17 cellular contexts compared by ENCODE assay signal in the genomic region with DNA sequence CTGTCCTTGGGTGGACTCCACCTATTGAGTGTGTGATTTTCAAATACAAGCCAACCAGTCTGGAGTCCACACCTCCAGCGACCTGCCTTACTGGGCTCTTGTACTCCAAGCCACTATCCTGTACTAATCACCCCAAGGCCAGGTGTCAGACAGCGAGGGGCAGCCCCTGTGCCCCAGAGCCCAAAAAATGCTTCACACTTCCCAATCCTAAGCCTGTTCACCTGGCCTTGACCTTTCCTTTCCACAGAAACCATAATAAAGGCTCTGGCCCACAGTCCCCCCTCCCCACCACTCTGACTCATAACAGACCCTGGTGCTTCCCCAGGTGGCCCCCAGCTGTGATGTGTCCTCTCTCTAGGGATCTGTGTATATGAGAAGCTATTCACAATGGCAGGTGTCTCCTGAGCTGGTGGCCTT. TPM values are rescaled to one million over a fixed set of nuclear protein-coding genes. Genes with fewer than 3 reads are reported as not detected.
DNase-seq lines count a peak whose midpoint lies in the region; ATAC-seq and TF ChIP-seq lines count a peak whose summit lies in the region.
"Had no signal": no experiment of that assay in that cellular context is flagged by ENCODE, and none has a peak within 500 bp of the region (broad histone marks: within the 10 kb centered on the region; RNA-seq: fewer than 3 reads in every experiment).

No MANE protein-coding gene starts in this region.

- H3K4me3 ChIP-seq in GM12865 (ENCODE audit: low read depth, low read length): no peak overlapping the region
- no peak overlapping the region for H3K4me3 ChIP-seq in BE2C (ENCODE audit: low read depth, low read length)
- H3K4me3 ChIP-seq: GM23248 had no signal

- H3K4me1 Mint-ChIP-seq in activated naive CD8-positive, alpha-beta T cell treated with anti-CD3 and anti-CD28 coated beads, Interleukin-2, amount 50 U/mL, for 24 hours: peaks cover 21% of the 10 kb centered on the region
- H3K4me1 Mint-ChIP-seq: endodermal cell had no signal

- no peaks in the 10 kb centered on the region for H3K27me3 ChIP-seq in BE2C

- DNase-seq in GM12865 (ENCODE audit: low read depth) (peak; percentile 88), GM19238 (ENCODE audit: insufficient read length, low spot score) (peak; percentile 66), NCI-H1694 (lab: John Stamatoyannopoulos, UW) (no peak), BE2C (no peak), left cardiac atrium (no peak)
- DNase-seq in activated naive CD8-positive, alpha-beta T cell treated with anti-CD3 and anti-CD28 coated beads, Interleukin-2, amount 50 U/mL, for 24 hours: peak; percentile 48
- DNase-seq: CD4-positive, alpha-beta memory T cell; endodermal cell; GM23248; head of caudate nucleus; NCI-H2029 treated with DMSO at 0.1 percent for 48 hours; stimulated activated CD4-positive, alpha-beta T cell treated with anti-CD3 and anti-CD28 coated beads, Interleukin-4, amount 100 ng/mL, for 24 hours had no signal

- H3K36me3 ChIP-seq in BE2C: no peaks in the 10 kb centered on the region

- H3K36me3 Mint-ChIP-seq in activated naive CD8-positive, alpha-beta T cell treated with anti-CD3 and anti-CD28 coated beads, Interleukin-2, amount 50 U/mL, for 24 hours (ENCODE audit: low read depth): no peaks in the 10 kb centered on the region
- H3K36me3 Mint-ChIP-seq: CD4-positive, alpha-beta memory T cell had no signal

- TF ChIP-seq CTCF in GM12865 (IDR thresholded peaks at IDR 0.05; ENCODE audit: insufficient read depth, low read depth, low read length, missing control alignments) (no peak), BE2C (IDR thresholded peaks at IDR 0.05; ENCODE audit: low read depth, low read length) (no peak)

- no peak overlapping the region for H3K27ac Mint-ChIP-seq in activated naive CD8-positive, alpha-beta T cell treated with anti-CD3 and anti-CD28 coated beads, Interleukin-2, amount 50 U/mL, for 24 hours
- H3K27ac Mint-ChIP-seq: CD4-positive, alpha-beta memory T cell; endodermal cell had no signal

- peaks cover 40% of the 10 kb centered on the region for H3K27me3 Mint-ChIP-seq in activated naive CD8-positive, alpha-beta T cell treated with anti-CD3 and anti-CD28 coated beads, Interleukin-2, amount 50 U/mL, for 24 hours

- H3K4me3 Mint-ChIP-seq in activated naive CD8-positive, alpha-beta T cell treated with anti-CD3 and anti-CD28 coated beads, Interleukin-2, amount 50 U/mL, for 24 hours: no peak overlapping the region
- H3K4me3 Mint-ChIP-seq: CD4-positive, alpha-beta memory T cell; endodermal cell had no signal

- intact Hi-C loops in left cardiac atrium (cut with DNase I): no loop called here

- H3K4me1 ChIP-seq in BE2C: no peaks in the 10 kb centered on the region

- ATAC-seq in HG03095 (IDR thresholded peaks at IDR 0.05; ENCODE audit: unreplicated experiment): peak; percentile 69
- peak; percentile 82 for ATAC-seq in activated naive CD8-positive, alpha-beta T cell treated with anti-CD3 and anti-CD28 coated beads, Interleukin-2, amount 50 U/mL, for 24 hours
- no peak for ATAC-seq in GM18873 (IDR thresholded peaks at IDR 0.05; ENCODE audit: low FRiP score, unreplicated experiment)
- ATAC-seq in left cardiac atrium: no peak

- H3K9me3 Mint-ChIP-seq in activated naive CD8-positive, alpha-beta T cell treated with anti-CD3 and anti-CD28 coated beads, Interleukin-2, amount 50 U/mL, for 24 hours: no peaks in the 10 kb centered on the region
- H3K9me3 Mint-ChIP-seq: CD4-positive, alpha-beta memory T cell had no signal

- no peaks in the 10 kb centered on the region; the same call in none of the 2 replicates for H3K9me3 ChIP-seq in BE2C

RNA-seq across cellular contexts. Expression of gene CD209, which starts 3.9 kb away (rescaled TPM):
- not detected for polyA plus RNA-seq in BE2C (2012; ENCODE audit: insufficient read depth, insufficient read length, low read depth)
- total RNA-seq in left cardiac atrium: 10 to 100 TPM; 18.3 to 39.5 TPM
- total RNA-seq: astrocyte; endodermal cell; GM23248; lung microvascular endothelial cell; T-helper 1 cell treated with Interleukin-12 subunit alpha and Interleukin-12 subunit beta and Interleukin-4 antibody, amounts not matched to agents 30 ng/mL and 1 ng/mL, for 36 hours had no signal
- polyA plus RNA-seq: CD4-positive, alpha-beta memory T cell; GM23248 had no signal

RNA-seq across cellular contexts. Expression of gene CLEC4G, which starts 11.5 kb away (rescaled TPM):
- polyA plus RNA-seq in BE2C (2012; ENCODE audit: insufficient read depth, insufficient read length, low read depth): not detected
- total RNA-seq in left cardiac atrium: 1 to 10 TPM; 2.6 to 7.3 TPM
- total RNA-seq: astrocyte; CD4-positive, alpha-beta memory T cell; endodermal cell; GM23248; lung microvascular endothelial cell; T-helper 1 cell treated with Interleukin-12 subunit alpha and Interleukin-12 subunit beta and Interleukin-4 antibody, amounts not matched to agents 30 ng/mL and 1 ng/mL, for 36 hours had no signal
- polyA plus RNA-seq: CD4-positive, alpha-beta memory T cell; GM23248 had no signal

RNA-seq across cellular contexts. Expression of gene CLEC4M, which starts 19.6 kb away (rescaled TPM):
- polyA plus RNA-seq in BE2C (2012; ENCODE audit: insufficient read depth, insufficient read length, low read depth): not detected
- under 1 TPM in 1 of 2 donors, not detected in 1; 0.29 TPM for total RNA-seq in left cardiac atrium
- total RNA-seq: astrocyte; CD4-positive, alpha-beta memory T cell; endodermal cell; GM23248; T-helper 1 cell treated with Interleukin-12 subunit alpha and Interleukin-12 subunit beta and Interleukin-4 antibody, amounts not matched to agents 30 ng/mL and 1 ng/mL, for 36 hours had no signal
- polyA plus RNA-seq: CD4-positive, alpha-beta memory T cell; GM23248 had no signal

RNA-seq across cellular contexts. Expression of gene FCER2, which starts 41.5 kb away (rescaled TPM):
- not detected for polyA plus RNA-seq in BE2C (2012; ENCODE audit: insufficient read depth, insufficient read length, low read depth)
- total RNA-seq in left cardiac atrium: 1 to 10 TPM in 1 of 2 donors, under 1 TPM in 1; 0.31 to 1.7 TPM
- total RNA-seq: astrocyte; CD4-positive, alpha-beta memory T cell; endodermal cell; GM23248; lung microvascular endothelial cell; T-helper 1 cell treated with Interleukin-12 subunit alpha and Interleukin-12 subunit beta and Interleukin-4 antibody, amounts not matched to agents 30 ng/mL and 1 ng/mL, for 36 hours had no signal
- polyA plus RNA-seq: GM23248 had no signal

Comparison
In these comparisons a context has a peak if more than half of its experiments do, and no peak if none do; other contexts are left out.
1. DNase-seq: peak in GM12865 (single experiment), GM19238 (single experiment) and activated naive CD8-positive, alpha-beta T cell treated with anti-CD3 and anti-CD28 coated beads, Interleukin-2, amount 50 U/mL, for 24 hours (single experiment); none in NCI-H1694 (single experiment), BE2C (single experiment) and left cardiac atrium (single experiment).
2. ATAC-seq: peak in HG03095 (single experiment) and activated naive CD8-positive, alpha-beta T cell treated with anti-CD3 and anti-CD28 coated beads, Interleukin-2, amount 50 U/mL, for 24 hours (single experiment); none in GM18873 (single experiment) and left cardiac atrium (0 of 2).